In genomic region chr6:121334299-121335104, GRCh38 we compare ENCODE assay signal across 8 cellular contexts. TPM values are rescaled to one million over a fixed set of nuclear protein-coding genes. Genes with fewer than 3 reads are reported as not detected.
DNase-seq lines count a peak whose midpoint lies in the region; ATAC-seq and TF ChIP-seq lines count a peak whose summit lies in the region.

TSS of gene TBC1D32 (minus strand) at chr6:121334480. CDS start at chr6:121334430, 50 bp downstream.

- H3K9me3 ChIP-seq in left lung: no peaks in the 10 kb centered on the region

- H3K27ac Mint-ChIP-seq in CD14-positive monocyte: peak within 1 kb of the TSS; percentile 99 to 100 (median 100)

- peaks cover 0 to 3% (median 0%) of the 10 kb centered on the region in 7 donors for H3K9me3 Mint-ChIP-seq in CD14-positive monocyte

- peaks cover 0 to 5% of the 10 kb centered on the region in 2 donors for H3K4me1 ChIP-seq in left lung

- intact Hi-C loops in CD14-positive monocyte (cut with micrococcal nuclease): loop anchor here in 1 of 2 donors (10.0 kb wide), 1 partner anchor 1060 kb away; the partner anchor contains the start of gene HSF2
- intact Hi-C loops in left lung (cut with DNase I): no loop called here

- no peak for TF ChIP-seq CTCF in CD14-positive monocyte (IDR thresholded peaks at IDR 0.05)
- TF ChIP-seq CTCF in left lung (IDR thresholded peaks at IDR 0.05): no peak

- no peaks in the 10 kb centered on the region for H3K27me3 ChIP-seq in left lung

- H3K36me3 ChIP-seq in left lung: no peaks in the 10 kb centered on the region

- H3K27ac ChIP-seq in left lung: peak within 1 kb of the TSS; percentile 83 to 96

- H3K4me3 ChIP-seq in left lung: peak within 1 kb of the TSS; percentile 55 to 63

- H3K36me3 Mint-ChIP-seq in CD14-positive monocyte: no peaks in the 10 kb centered on the region

- H3K27me3 Mint-ChIP-seq in CD14-positive monocyte (ENCODE audit: low read depth in 3 of 3): peaks cover 0 to 2% (median 2%) of the 10 kb centered on the region in 3 donors

- H3K4me3 Mint-ChIP-seq in CD14-positive monocyte: peak within 1 kb of the TSS; percentile 91 to 100

- ATAC-seq in GM19395 (IDR thresholded peaks at IDR 0.05; ENCODE audit: unreplicated experiment) (peak; percentile 95), HG03558 (IDR thresholded peaks at IDR 0.05; ENCODE audit: extremely low read depth, unreplicated experiment) (peak; percentile 83), left lung (peak; percentile 100)

- DNase-seq in CD14-positive monocyte (ENCODE audit: low spot score): peak; percentile 93
- DNase-seq in NCI-H748 (lab: John Stamatoyannopoulos, UW; ENCODE audit: unreplicated experiment): peak; percentile 90
- peak; percentile 77 for DNase-seq in activated CD4-positive, alpha-beta T cell treated with anti-CD3 and anti-CD28 coated beads, Interleukin-2, amount 50 U/mL, for 24 hours (ENCODE audit: low read depth in 1 of 2, low spot score in 1 of 2)
- peak; percentile 96 for DNase-seq in dermis blood vessel endothelial cell
- DNase-seq in left lung: peak; percentile 93 to 97
- peak; percentile 87 for DNase-seq in stimulated activated CD4-positive, alpha-beta T cell treated with anti-CD3 and anti-CD28 coated beads, Interleukin-2, amount 100 ng/mL, for 4 hours (ENCODE audit: low read depth)

- peaks cover 9% of the 10 kb centered on the region for H3K4me1 Mint-ChIP-seq in CD14-positive monocyte

RNA-seq across cellular contexts. Expression of gene TBC1D32, which starts in this region (rescaled TPM):
- polyA plus RNA-seq in CD14-positive monocyte: under 1 TPM in 1 of 2 donors, not detected in 1; 0.23 TPM
- 3.8 and 5.6 TPM in 2 replicates for total RNA-seq in dermis blood vessel endothelial cell
- 1 to 10 TPM; 6.6 to 7.7 TPM for total RNA-seq in left lung

Comparison
In these comparisons a context has a peak if more than half of its experiments do, and no peak if none do; other contexts are left out.
1. Peak in every context shown above with its lines: DNase-seq, ATAC-seq, H3K4me3 ChIP-seq and H3K27ac ChIP-seq.
2. Peak in DNase-seq in CD14-positive monocyte; RNA of the gene not detected or under 1 TPM.